1 cellular context compared by ENCODE assay signal in genomic region chr22:43128116-43128515, GRCh38.
TF ChIP-seq lines count a peak whose summit lies in the region.

No MANE protein-coding gene starts in this region.

TF ChIP-seq in HCT116, 20 proteins besides CTCF, POLR2A, EP300 and RAD21 (continued from another document):
- TF ChIP-seq REST (IDR thresholded peaks at IDR 0.05; ENCODE audit: low read depth): no peak
- TF ChIP-seq SP1 (IDR thresholded peaks at IDR 0.05; ENCODE audit: low read depth): no peak
- TF ChIP-seq POLR2AphosphoS5 (IDR thresholded peaks at IDR 0.05; ENCODE audit: low read depth, low read length): no peak; the same call in 1 of the 2 replicates
- TF ChIP-seq EZH2phosphoT487 (IDR thresholded peaks at IDR 0.05; ENCODE audit: borderline replicate concordance): no peak
- no peak for TF ChIP-seq FOSL1 (IDR thresholded peaks at IDR 0.05; ENCODE audit: low read depth)
- no peak for TF ChIP-seq JUND (IDR thresholded peaks at IDR 0.05)
